21 cellular contexts compared by ENCODE assay signal in genomic region chr15:70777156-70777926, GRCh38. TPM values are rescaled to one million over a fixed set of nuclear protein-coding genes. Genes with fewer than 3 reads are reported as not detected.
A peak's percentile ranks its signal among the peaks of the same experiment; 100 is the strongest.
DNase-seq lines count a peak whose midpoint lies in the region; ATAC-seq, FAIRE-seq and TF ChIP-seq lines count a peak whose summit lies in the region.
"Had no signal": no experiment of that assay in that cellular context is flagged by ENCODE, and none has a peak within 500 bp of the region (broad histone marks: within the 10 kb centered on the region; RNA-seq: fewer than 3 reads in every experiment).

No MANE protein-coding gene starts in this region.

- TF ChIP-seq POLR2A in endothelial cell of umbilical vein (IDR thresholded peaks at IDR 0.05; ENCODE audit: low read depth, low read length): no peak

- peaks cover 15% of the 10 kb centered on the region for H3K4me1 ChIP-seq in Panc1 (ENCODE audit: control insufficient read depth, insufficient read depth, low read length)
- peaks cover 36% of the 10 kb centered on the region for H3K4me1 ChIP-seq in endothelial cell of umbilical vein (ENCODE audit: control insufficient read depth, extremely low read depth, insufficient read depth, low read length)
- H3K4me1 ChIP-seq in psoas muscle: no peaks in the 10 kb centered on the region
- H3K4me1 ChIP-seq: colonic mucosa had no signal

- H3K27me3 ChIP-seq in Panc1 (ENCODE audit: control insufficient read depth, insufficient read depth, low read length) (no peaks in the 10 kb centered on the region), endothelial cell of umbilical vein (ENCODE audit: control insufficient read depth in 2 of 2, insufficient read depth in 2 of 2, low read length in 2 of 2) (no peaks in the 10 kb centered on the region), psoas muscle (ENCODE audit: insufficient read depth in 3 of 3, low read length in 2 of 3) (no peaks in the 10 kb centered on the region)
- H3K27me3 ChIP-seq: colonic mucosa, tibial artery had no signal

- DNase-seq in stimulated activated naive CD8-positive, alpha-beta T cell treated with anti-CD3 and anti-CD28 coated beads, Interleukin-15, amount 100 ng/mL, for 72 hours: no peak
- DNase-seq in stimulated activated naive CD8-positive, alpha-beta T cell treated with anti-CD3 and anti-CD28 coated beads, Interleukin-15, Interleukin-2, amounts not matched to agents 100 U/mL and 50 U/mL, for 24 hours: no peak
- DNase-seq in Panc1 (ENCODE audit: low read depth, low spot score) (no peak), endothelial cell of umbilical vein (ENCODE audit: low read depth, low spot score) (peak; percentile 70), C1 segment of cervical spinal cord (lab: John Stamatoyannopoulos, UW) (no peak), germinal center (ENCODE audit: low spot score) (no peak), occipital lobe (lab: John Stamatoyannopoulos, UW) (no peak), psoas muscle (no peak)
- DNase-seq: activated effector memory CD4-positive, alpha-beta T cell treated with Interleukin-2 at 50 U/mL for 16 hours; aorta; CD8-positive, alpha-beta T cell; colonic mucosa; erythroblast; head of caudate nucleus; KBM-7; kidney; NCI-H1417 treated with DMSO at 0.1 percent for 48 hours; stimulated activated CD4-positive, alpha-beta T cell treated with anti-CD3 and anti-CD28 coated beads, Interleukin-4, amount 100 ng/mL, for 24 hours; tibial artery had no signal

- H3K27ac ChIP-seq in Panc1 (ENCODE audit: low read length) (peak overlapping the region; percentile 85), endothelial cell of umbilical vein (ENCODE audit: insufficient read depth, low read depth, low read length) (peak overlapping the region; percentile 68), psoas muscle (no peak overlapping the region)
- H3K27ac ChIP-seq: colonic mucosa, VCaP had no signal

- H3K79me2 ChIP-seq in endothelial cell of umbilical vein (ENCODE audit: control insufficient read depth, insufficient read depth, low read length): no peaks in the 10 kb centered on the region

- H3K27me3 Mint-ChIP-seq in stimulated activated naive CD8-positive, alpha-beta T cell treated with anti-CD3 and anti-CD28 coated beads, Interleukin-15, amount 100 ng/mL, for 72 hours: peaks cover 23% of the 10 kb centered on the region

- H3K36me3 ChIP-seq in Panc1 (ENCODE audit: control insufficient read depth, insufficient read depth, low read length) (no peaks in the 10 kb centered on the region), endothelial cell of umbilical vein (ENCODE audit: control insufficient read depth in 2 of 2, extremely low read depth in 1 of 2, insufficient read depth in 2 of 2, low read length in 2 of 2) (no peaks in the 10 kb centered on the region), psoas muscle (ENCODE audit: insufficient read depth in 1 of 2, low read depth in 1 of 2) (no peaks in the 10 kb centered on the region)
- H3K36me3 ChIP-seq: colonic mucosa, tibial artery had no signal

- H3K9me3 Mint-ChIP-seq in stimulated activated naive CD8-positive, alpha-beta T cell treated with anti-CD3 and anti-CD28 coated beads, Interleukin-15, amount 100 ng/mL, for 72 hours: no peaks in the 10 kb centered on the region
- H3K9me3 Mint-ChIP-seq: CD8-positive, alpha-beta T cell had no signal

- no peak for ATAC-seq in stimulated activated naive CD8-positive, alpha-beta T cell treated with anti-CD3 and anti-CD28 coated beads, Interleukin-15, amount 100 ng/mL, for 72 hours
- ATAC-seq in stimulated activated naive CD8-positive, alpha-beta T cell treated with anti-CD3 and anti-CD28 coated beads, Interleukin-15, Interleukin-2, amounts not matched to agents 100 U/mL and 50 U/mL, for 24 hours: no peak
- ATAC-seq in Panc1: no peak
- ATAC-seq in psoas muscle: no peak
- ATAC-seq: CD8-positive, alpha-beta T cell had no signal

- peak overlapping the region; percentile 3 to 56 for H3K27ac Mint-ChIP-seq in stimulated activated naive CD8-positive, alpha-beta T cell treated with anti-CD3 and anti-CD28 coated beads, Interleukin-15, amount 100 ng/mL, for 72 hours
- H3K27ac Mint-ChIP-seq: CD8-positive, alpha-beta T cell had no signal

- H2AFZ ChIP-seq in endothelial cell of umbilical vein (ENCODE audit: low read depth, low read length): peak overlapping the region; percentile 94

- H3K4me3 ChIP-seq in Panc1 (ENCODE audit: low read depth in 2 of 2, low read length in 2 of 2) (no peak overlapping the region), endothelial cell of umbilical vein (replicated peaks in 1 of 3; ENCODE audit: insufficient read depth in 1 of 3, low read depth in 1 of 3, low read length in 3 of 3) (no peak overlapping the region), psoas muscle (no peak overlapping the region)
- H3K4me3 ChIP-seq: colonic mucosa, tibial artery had no signal

- H3K4me2 ChIP-seq in endothelial cell of umbilical vein (ENCODE audit: insufficient read depth, low read length): peak overlapping the region; percentile 42

- no peaks in the 10 kb centered on the region for H3K4me1 Mint-ChIP-seq in stimulated activated naive CD8-positive, alpha-beta T cell treated with anti-CD3 and anti-CD28 coated beads, Interleukin-15, amount 100 ng/mL, for 72 hours

- H3K9me1 ChIP-seq in endothelial cell of umbilical vein (replicated peaks; ENCODE audit: control insufficient read depth, extremely low read depth, insufficient read depth, low read length): no peaks in the 10 kb centered on the region

- no peak overlapping the region for H3K4me3 Mint-ChIP-seq in stimulated activated naive CD8-positive, alpha-beta T cell treated with anti-CD3 and anti-CD28 coated beads, Interleukin-15, amount 100 ng/mL, for 72 hours
- H3K4me3 Mint-ChIP-seq: CD8-positive, alpha-beta T cell had no signal

- no peaks in the 10 kb centered on the region for H4K20me1 ChIP-seq in endothelial cell of umbilical vein (replicated peaks; ENCODE audit: control insufficient read depth, extremely low read depth, insufficient read depth, low read length)

- FAIRE-seq in endothelial cell of umbilical vein (lab: Jason Lieb, UNC): peak; percentile 78
- FAIRE-seq: GM12892, kidney had no signal

- BruUV-seq in Panc1 (replicated peaks; lab: Mats Ljungman, UMichigan): no TSS peak
- no TSS peak for BruUV-seq in endothelial cell of umbilical vein (replicated peaks; lab: Mats Ljungman, UMichigan)

- H3K9me3 ChIP-seq in Panc1 (ENCODE audit: control insufficient read depth, insufficient read depth, low read depth, low read length) (no peaks in the 10 kb centered on the region), endothelial cell of umbilical vein (replicated peaks; ENCODE audit: control insufficient read depth, insufficient read depth, low read length) (no peaks in the 10 kb centered on the region), psoas muscle (no peaks in the 10 kb centered on the region)
- H3K9me3 ChIP-seq: colonic mucosa, tibial artery had no signal

- POLR2A ChIA-PET in Panc1 (lab: Charles Lee) (interaction anchor here (1.1 kb wide), 1 partner anchor 9 kb away, joined by 10 read pairs; no protein-coding TSS in a partner anchor), endothelial cell of umbilical vein (lab: Charles Lee) (no interaction called here)

- no peak overlapping the region for H3K9ac ChIP-seq in endothelial cell of umbilical vein (replicated peaks; ENCODE audit: extremely low read depth, insufficient read depth, low read length)

- CTCF ChIA-PET in Panc1 (lab: Charles Lee): interaction anchor here (0.7 kb wide), 1 partner anchor 124 kb away, joined by 6 read pairs; no protein-coding TSS in a partner anchor
- CTCF ChIA-PET in endothelial cell of umbilical vein (lab: Charles Lee): interaction anchor here (1.2 to 2.1 kb wide), 3 partner anchors 9 to 55 kb away, joined by 4 to 13 read pairs (median 4); no protein-coding TSS in a partner anchor

- 74 to 84% (median 77%) methylated on average over 7 of the region's 7 CpGs for WGBS in psoas muscle, 3 donors

- in situ Hi-C loops in Panc1 (cut with HindIII; ENCODE audit: low pct_unique_long_range_greater_than_20kb, low sequenced_read_pairs): no loop called here

- dilution Hi-C loops in endothelial cell of umbilical vein (cut with MboI; ENCODE audit: extremely low pct_ligation_motif_present, low sequenced_read_pairs): no loop called here

- intact Hi-C loops in Panc1 (cut with micrococcal nuclease; ENCODE audit: unreplicated experiment) (no loop called here), endothelial cell of umbilical vein (cut with micrococcal nuclease) (no loop called here), psoas muscle (cut with DNase I) (no loop called here)

- TF ChIP-seq CTCF in Panc1 (IDR thresholded peaks at IDR 0.05) (no peak), endothelial cell of umbilical vein (IDR thresholded peaks at IDR 0.05; ENCODE audit: extremely low read depth in 1 of 2, insufficient read depth in 1 of 2, low read depth in 1 of 2, low read length in 2 of 2) (no peak), psoas muscle (IDR thresholded peaks at IDR 0.05) (no peak)

TF ChIP-seq in endothelial cell of umbilical vein, 7 proteins besides CTCF, POLR2A, EP300 and RAD21:
- TF ChIP-seq EZH2 (IDR thresholded peaks at IDR 0.05; ENCODE audit: borderline replicate concordance, low read depth, low read length, severe bottlenecking) (no peak), JUN (IDR thresholded peaks at IDR 0.05; ENCODE audit: borderline replicate concordance, insufficient read depth, insufficient read length, low read depth) (peak; percentile 71), MYC (IDR thresholded peaks at IDR 0.05; ENCODE audit: low read depth, low read length) (no peak), POLR2AphosphoS5 (IDR thresholded peaks at IDR 0.05; ENCODE audit: insufficient read depth, low read depth, low read length) (peak; percentile 25), MAX (IDR thresholded peaks at IDR 0.05; ENCODE audit: insufficient read depth, insufficient read length) (no peak), FOS (IDR thresholded peaks at IDR 0.05; ENCODE audit: borderline replicate concordance, insufficient read depth, low read length) (peak; percentile 87), GATA2 (IDR thresholded peaks at IDR 0.05; ENCODE audit: insufficient read depth, insufficient read length, low read depth, low read length) (peak; percentile 44)

RNA-seq across cellular contexts. Expression of gene UACA, which starts 14.0 kb away (rescaled TPM):
- total RNA-seq in Panc1 (2021; ENCODE audit: unreplicated experiment) (303 TPM), endothelial cell of umbilical vein (270 and 292 TPM in 2 replicates), occipital lobe (64.3 TPM), psoas muscle (100 to 1,000 TPM; 138 to 426 (median 194) TPM)
- polyA plus RNA-seq in Panc1 (2012; ENCODE audit: insufficient read length): 124 TPM
- polyA plus RNA-seq in endothelial cell of umbilical vein (167 and 219 TPM in 2 replicates), psoas muscle (10 to 100 TPM; 17.0 to 95.3 (median 74.5) TPM)
- polyA plus RNA-seq in endothelial cell of umbilical vein (2011; cell fraction: cytosol; rRNA removed): 80.1 and 99.7 TPM in 2 replicates
- polyA plus RNA-seq in endothelial cell of umbilical vein (2011; cell fraction: nucleus; rRNA removed): 468 and 497 TPM in 2 replicates
- 81.1 and 104 TPM in 2 replicates for polyA plus RNA-seq in endothelial cell of umbilical vein (2012)
- 784 and 840 TPM in 2 replicates for polyA minus RNA-seq in endothelial cell of umbilical vein
- polyA minus RNA-seq in endothelial cell of umbilical vein (2011; cell fraction: cytosol; rRNA and poly(A)+ RNA removed): 17.6 TPM
- 795 and 1,008 TPM in 2 replicates for polyA minus RNA-seq in endothelial cell of umbilical vein (2011; cell fraction: nucleus; rRNA and poly(A)+ RNA removed)
